In genomic region chr7:154409703-154410311, GRCh38 we compare ENCODE assay signal across 14 cellular contexts.
DNase-seq lines count a peak whose midpoint lies in the region; ATAC-seq, FAIRE-seq and TF ChIP-seq lines count a peak whose summit lies in the region.
"Had no signal": no experiment of that assay in that cellular context is flagged by ENCODE, and none has a peak within 500 bp of the region (broad histone marks: within the 10 kb centered on the region; RNA-seq: fewer than 3 reads in every experiment).

No MANE protein-coding gene starts in this region.

- H3K27me3 Mint-ChIP-seq in astrocyte (ENCODE audit: low read depth, unreplicated experiment), result peaks cover 11% of the 10 kb centered on the region
- H3K27me3 Mint-ChIP-seq: activated CD4-positive, alpha-beta memory T cell treated with anti-CD3 and anti-CD28 coated beads, Interleukin-2, amount 10 ng/mL, durations not matched to agents 7 days and 5 days; brain; CD8-positive, alpha-beta memory T cell had no signal

- H3K27ac Mint-ChIP-seq in astrocyte (ENCODE audit: unreplicated experiment), result no peak overlapping the region
- H3K27ac Mint-ChIP-seq: activated CD4-positive, alpha-beta memory T cell treated with anti-CD3 and anti-CD28 coated beads, Interleukin-2, amount 10 ng/mL, durations not matched to agents 7 days and 5 days; CD8-positive, alpha-beta memory T cell had no signal

- no peak overlapping the region for H3K4me3 ChIP-seq in LNCaP clone FGC (ENCODE audit: low read depth, low read length)
- no peak overlapping the region for H3K4me3 ChIP-seq in astrocyte (ENCODE audit: insufficient read depth, low read depth, low read length)

- no peaks in the 10 kb centered on the region for H3K36me3 Mint-ChIP-seq in astrocyte (ENCODE audit: low read depth, unreplicated experiment)
- H3K36me3 Mint-ChIP-seq: brain; CD8-positive, alpha-beta memory T cell had no signal

- H3K36me3 ChIP-seq in astrocyte (ENCODE audit: insufficient read depth, low read length), result no peaks in the 10 kb centered on the region

- H3K4me1 ChIP-seq in astrocyte (ENCODE audit: insufficient read depth, low read length), result no peaks in the 10 kb centered on the region

- peak; percentile 41 for DNase-seq in ELF-1 (ENCODE audit: low read depth, low spot score)
- DNase-seq in LNCaP clone FGC (ENCODE audit: low read depth), result peak; percentile 3
- DNase-seq in astrocyte (ENCODE audit: low read depth), result peak; percentile 1
- DNase-seq in left lobe of liver (ENCODE audit: low spot score), result no peak
- DNase-seq in EL, result no peak
- no peak for DNase-seq in Right ventricle myocardium inferior (ENCODE audit: missing footprints)
- DNase-seq: activated CD4-positive, alpha-beta memory T cell treated with anti-CD3 and anti-CD28 coated beads, Interleukin-2, amount 10 ng/mL, durations not matched to agents 7 days and 5 days; CD8-positive, alpha-beta memory T cell; NCI-H2227 treated with DMSO at 0.1 percent for 48 hours; posterior cingulate gyrus; stimulated activated CD4-positive, alpha-beta T cell treated with anti-CD3 and anti-CD28 coated beads, Interleukin-2, amount 100 ng/mL, for 48 hours had no signal

- no peaks in the 10 kb centered on the region for H3K9me3 Mint-ChIP-seq in astrocyte (ENCODE audit: unreplicated experiment)
- H3K9me3 Mint-ChIP-seq: brain had no signal

- FAIRE-seq in astrocyte (lab: Jason Lieb, UNC), result no peak

- H3K27me3 ChIP-seq in astrocyte (ENCODE audit: insufficient read depth, low read length), result no peaks in the 10 kb centered on the region

- H4K20me1 ChIP-seq in astrocyte (ENCODE audit: insufficient read depth, low read length), result no peaks in the 10 kb centered on the region

- H3K4me3 Mint-ChIP-seq in astrocyte (ENCODE audit: unreplicated experiment), result no peak overlapping the region
- H3K4me3 Mint-ChIP-seq: activated CD4-positive, alpha-beta memory T cell treated with anti-CD3 and anti-CD28 coated beads, Interleukin-2, amount 10 ng/mL, durations not matched to agents 7 days and 5 days; brain; CD8-positive, alpha-beta memory T cell had no signal

- no peaks in the 10 kb centered on the region for H3K4me1 Mint-ChIP-seq in astrocyte (ENCODE audit: low read depth, unreplicated experiment)
- H3K4me1 Mint-ChIP-seq: activated CD4-positive, alpha-beta memory T cell treated with anti-CD3 and anti-CD28 coated beads, Interleukin-2, amount 10 ng/mL, durations not matched to agents 7 days and 5 days; brain; CD8-positive, alpha-beta memory T cell had no signal

- intact Hi-C loops in Right ventricle myocardium inferior (cut with DNase I), result no loop called here

- no peak overlapping the region for H2AFZ ChIP-seq in astrocyte (ENCODE audit: low read depth, low read length)

- TF ChIP-seq CTCF in LNCaP clone FGC (IDR thresholded peaks at IDR 0.05; ENCODE audit: control insufficient read depth, extremely low read depth, insufficient read depth), result no peak
- no peak for TF ChIP-seq CTCF in astrocyte (IDR thresholded peaks at IDR 0.05; ENCODE audit: insufficient read depth, low read depth, low read length)

- peak; percentile 48 for ATAC-seq in left lobe of liver
- no peak for ATAC-seq in GM19023 (IDR thresholded peaks at IDR 0.05; ENCODE audit: unreplicated experiment)
- no peak for ATAC-seq in HG03460 (IDR thresholded peaks at IDR 0.05; ENCODE audit: unreplicated experiment)
- no peak for ATAC-seq in Right ventricle myocardium inferior

- H3K27ac ChIP-seq in astrocyte (ENCODE audit: low read depth, low read length), result no peak overlapping the region

- H3K4me2 ChIP-seq in astrocyte (ENCODE audit: low read length), result no peak overlapping the region

- no peak overlapping the region for H3K9ac ChIP-seq in astrocyte (ENCODE audit: low read length)

- no peaks in the 10 kb centered on the region for H3K79me2 ChIP-seq in astrocyte (ENCODE audit: insufficient read depth, low read length)

- H3K9me3 ChIP-seq in astrocyte (ENCODE audit: insufficient read depth, low read depth, low read length), result no peaks in the 10 kb centered on the region

Comparison
In these comparisons a context has a peak if more than half of its experiments do, and no peak if none do; other contexts are left out.
1. DNase-seq: peak in ELF-1 (single experiment), LNCaP clone FGC (single experiment) and astrocyte (single experiment); none in left lobe of liver (single experiment), EL (single experiment) and Right ventricle myocardium inferior (single experiment).